ENCODE assay signal across 1 cellular context in the genomic region with DNA sequence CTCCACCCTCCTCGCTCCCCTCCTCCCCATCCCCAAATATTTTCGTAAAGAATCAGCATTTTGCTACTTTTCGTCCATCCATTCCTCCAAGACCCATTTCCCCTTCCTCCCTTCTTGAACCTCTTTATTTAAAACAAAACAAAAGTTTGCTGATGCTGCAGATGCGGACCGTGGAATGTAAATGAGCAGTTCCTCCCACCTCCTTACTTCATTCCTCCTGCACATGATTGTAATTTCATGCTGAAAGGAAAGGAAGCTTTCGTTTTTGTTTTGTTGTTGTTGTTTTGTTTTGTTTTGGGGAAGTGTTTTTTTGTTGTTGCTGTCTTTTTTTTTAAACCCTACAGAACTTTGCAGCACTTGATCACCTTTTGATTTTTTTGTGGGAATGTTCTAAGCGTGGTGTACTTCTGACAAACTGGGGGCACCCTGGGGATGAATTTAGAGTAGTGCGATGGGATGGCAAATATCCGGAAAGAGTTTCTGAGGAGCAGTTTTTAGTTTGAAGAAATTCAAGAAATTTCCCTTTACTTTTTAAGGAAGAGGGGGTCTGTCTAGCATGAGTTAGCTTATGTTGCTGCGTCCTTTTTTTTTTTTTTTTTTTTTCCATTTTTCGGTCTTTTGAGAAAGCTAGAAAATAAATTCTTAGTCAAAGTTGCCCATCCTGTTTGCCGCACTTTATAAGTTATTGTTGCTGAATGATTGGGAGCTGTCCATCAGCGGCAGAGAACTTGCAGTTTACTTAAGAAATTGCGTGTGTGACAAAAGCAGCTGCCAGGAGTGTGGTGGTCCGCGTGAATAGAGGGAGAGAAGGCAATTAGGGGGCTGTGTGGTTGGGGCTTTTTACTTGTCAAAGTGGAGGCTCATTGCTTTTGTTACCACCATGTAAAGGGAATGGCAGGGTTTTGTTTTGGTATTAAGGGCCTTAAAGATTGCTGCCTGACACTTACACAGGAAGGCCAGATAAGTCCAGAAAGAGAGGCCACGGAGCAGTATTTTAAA.
TF ChIP-seq lines count a peak whose summit lies in the region.

No MANE protein-coding gene starts in this region.

TF ChIP-seq in GM23338, 12 proteins besides CTCF, POLR2A, EP300 and RAD21 (continued from another document):
- TF ChIP-seq, protein P1, sequence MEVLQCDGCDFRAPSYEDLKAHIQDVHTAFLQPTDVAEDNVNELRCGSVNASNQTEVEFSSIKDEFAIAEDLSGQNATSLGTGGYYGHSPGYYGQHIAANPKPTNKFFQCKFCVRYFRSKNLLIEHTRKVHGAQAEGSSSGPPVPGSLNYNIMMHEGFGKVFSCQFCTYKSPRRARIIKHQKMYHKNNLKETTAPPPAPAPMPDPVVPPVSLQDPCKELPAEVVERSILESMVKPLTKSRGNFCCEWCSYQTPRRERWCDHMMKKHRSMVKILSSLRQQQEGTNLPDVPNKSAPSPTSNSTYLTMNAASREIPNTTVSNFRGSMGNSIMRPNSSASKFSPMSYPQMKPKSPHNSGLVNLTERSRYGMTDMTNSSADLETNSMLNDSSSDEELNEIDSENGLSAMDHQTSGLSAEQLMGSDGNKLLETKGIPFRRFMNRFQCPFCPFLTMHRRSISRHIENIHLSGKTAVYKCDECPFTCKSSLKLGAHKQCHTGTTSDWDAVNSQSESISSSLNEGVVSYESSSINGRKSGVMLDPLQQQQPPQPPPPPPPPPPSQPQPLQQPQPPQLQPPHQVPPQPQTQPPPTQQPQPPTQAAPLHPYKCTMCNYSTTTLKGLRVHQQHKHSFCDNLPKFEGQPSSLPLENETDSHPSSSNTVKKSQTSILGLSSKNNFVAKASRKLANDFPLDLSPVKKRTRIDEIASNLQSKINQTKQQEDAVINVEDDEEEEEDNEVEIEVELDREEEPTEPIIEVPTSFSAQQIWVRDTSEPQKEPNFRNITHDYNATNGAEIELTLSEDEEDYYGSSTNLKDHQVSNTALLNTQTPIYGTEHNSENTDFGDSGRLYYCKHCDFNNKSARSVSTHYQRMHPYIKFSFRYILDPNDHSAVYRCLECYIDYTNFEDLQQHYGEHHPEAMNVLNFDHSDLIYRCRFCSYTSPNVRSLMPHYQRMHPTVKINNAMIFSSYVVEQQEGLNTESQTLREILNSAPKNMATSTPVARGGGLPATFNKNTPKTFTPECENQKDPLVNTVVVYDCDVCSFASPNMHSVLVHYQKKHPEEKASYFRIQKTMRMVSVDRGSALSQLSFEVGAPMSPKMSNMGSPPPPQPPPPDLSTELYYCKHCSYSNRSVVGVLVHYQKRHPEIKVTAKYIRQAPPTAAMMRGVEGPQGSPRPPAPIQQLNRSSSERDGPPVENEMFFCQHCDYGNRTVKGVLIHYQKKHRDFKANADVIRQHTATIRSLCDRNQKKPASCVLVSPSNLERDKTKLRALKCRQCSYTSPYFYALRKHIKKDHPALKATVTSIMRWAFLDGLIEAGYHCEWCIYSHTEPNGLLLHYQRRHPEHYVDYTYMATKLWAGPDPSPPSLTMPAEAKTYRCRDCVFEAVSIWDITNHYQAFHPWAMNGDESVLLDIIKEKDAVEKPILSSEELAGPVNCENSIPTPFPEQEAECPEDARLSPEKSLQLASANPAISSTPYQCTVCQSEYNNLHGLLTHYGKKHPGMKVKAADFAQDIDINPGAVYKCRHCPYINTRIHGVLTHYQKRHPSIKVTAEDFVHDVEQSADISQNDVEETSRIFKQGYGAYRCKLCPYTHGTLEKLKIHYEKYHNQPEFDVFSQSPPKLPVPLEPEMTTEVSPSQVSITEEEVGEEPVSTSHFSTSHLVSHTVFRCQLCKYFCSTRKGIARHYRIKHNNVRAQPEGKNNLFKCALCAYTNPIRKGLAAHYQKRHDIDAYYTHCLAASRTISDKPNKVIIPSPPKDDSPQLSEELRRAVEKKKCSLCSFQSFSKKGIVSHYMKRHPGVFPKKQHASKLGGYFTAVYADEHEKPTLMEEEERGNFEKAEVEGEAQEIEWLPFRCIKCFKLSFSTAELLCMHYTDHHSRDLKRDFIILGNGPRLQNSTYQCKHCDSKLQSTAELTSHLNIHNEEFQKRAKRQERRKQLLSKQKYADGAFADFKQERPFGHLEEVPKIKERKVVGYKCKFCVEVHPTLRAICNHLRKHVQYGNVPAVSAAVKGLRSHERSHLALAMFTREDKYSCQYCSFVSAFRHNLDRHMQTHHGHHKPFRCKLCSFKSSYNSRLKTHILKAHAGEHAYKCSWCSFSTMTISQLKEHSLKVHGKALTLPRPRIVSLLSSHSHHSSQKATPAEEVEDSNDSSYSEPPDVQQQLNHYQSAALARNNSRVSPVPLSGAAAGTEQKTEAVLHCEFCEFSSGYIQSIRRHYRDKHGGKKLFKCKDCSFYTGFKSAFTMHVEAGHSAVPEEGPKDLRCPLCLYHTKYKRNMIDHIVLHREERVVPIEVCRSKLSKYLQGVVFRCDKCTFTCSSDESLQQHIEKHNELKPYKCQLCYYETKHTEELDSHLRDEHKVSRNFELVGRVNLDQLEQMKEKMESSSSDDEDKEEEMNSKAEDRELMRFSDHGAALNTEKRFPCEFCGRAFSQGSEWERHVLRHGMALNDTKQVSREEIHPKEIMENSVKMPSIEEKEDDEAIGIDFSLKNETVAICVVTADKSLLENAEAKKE (CRISPR knock-in tag; IDR thresholded peaks at IDR 0.05): no peak
- no peak for TF ChIP-seq CREB1 (CRISPR knock-in tag; IDR thresholded peaks at IDR 0.05; ENCODE audit: low read depth)
- TF ChIP-seq JUNB (IDR thresholded peaks at IDR 0.05; ENCODE audit: unreplicated experiment): no peak
TF ChIP-seq in GM23338: peak in this region for 0.
